ENCODE assay signal across 8 cellular contexts in the genomic region with DNA sequence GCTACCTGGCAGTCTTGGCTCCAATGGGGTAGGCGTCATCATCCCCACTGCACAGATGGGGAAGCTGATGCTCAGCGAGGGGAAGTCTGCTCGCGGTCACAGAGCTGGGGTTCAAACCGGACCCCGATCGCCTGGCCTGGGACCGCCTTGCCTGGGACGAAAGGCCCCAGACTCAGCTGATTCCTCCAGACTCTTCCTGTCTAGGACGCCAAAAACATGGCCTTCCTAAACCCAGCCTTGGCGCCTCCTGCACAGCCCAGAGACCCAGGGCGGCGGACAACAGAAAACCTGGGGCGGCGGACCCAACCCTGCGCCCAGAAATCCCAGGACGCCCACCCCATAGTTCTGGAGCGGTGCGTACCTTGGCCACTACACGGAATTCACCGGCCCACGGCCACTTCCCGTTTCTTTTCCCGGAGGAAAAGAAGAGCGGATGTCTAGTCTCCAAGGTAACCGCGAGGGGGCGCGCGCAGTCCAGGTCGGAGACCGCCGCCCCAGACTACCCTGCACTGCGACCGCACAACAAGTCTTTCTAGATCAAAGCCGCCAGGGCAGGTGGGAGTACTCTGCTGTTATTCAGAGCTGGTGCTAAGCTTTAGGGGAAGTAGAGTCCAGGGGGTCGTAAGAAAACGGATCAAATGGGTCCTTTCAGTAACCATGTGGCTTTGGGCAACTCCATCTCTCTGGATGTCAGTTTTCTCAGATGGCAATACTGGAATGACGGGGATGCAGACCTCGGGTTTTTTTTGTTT. TPM values are rescaled to one million over a fixed set of nuclear protein-coding genes. Genes with fewer than 3 reads are reported as not detected.
DNase-seq lines count a peak whose midpoint lies in the region; ATAC-seq and TF ChIP-seq lines count a peak whose summit lies in the region.

No MANE protein-coding gene starts in this region.

- TF ChIP-seq CTCF in LNCaP clone FGC (IDR thresholded peaks at IDR 0.05; ENCODE audit: control insufficient read depth, extremely low read depth, insufficient read depth), result peak; percentile 85
- TF ChIP-seq CTCF in right atrium auricular region (IDR thresholded peaks at IDR 0.05), result peak; percentile 86 to 91

- H3K4me3 ChIP-seq in LNCaP clone FGC (ENCODE audit: low read depth, low read length) (peak overlapping the region; percentile 52), right atrium auricular region (peak overlapping the region; percentile 35 to 53), aorta (ENCODE audit: low read length in 2 of 2) (peak overlapping the region in 1 of 2 donors; percentile 24)

- CTCF ChIA-PET in T-cell (lab: Charles Lee), result interaction anchor here (0.5 to 1.6 kb wide), 6 partner anchors 9 to 703 kb away, joined by 3 to 7 read pairs (median 3); partner anchors contain the start of gene HESX1 (in 1 of the 2)

- peaks cover 5 to 10% (median 6%) of the 10 kb centered on the region in 3 donors for H3K4me1 Mint-ChIP-seq in T-cell

- no peaks in the 10 kb centered on the region for H3K36me3 Mint-ChIP-seq in T-cell

- no peaks in the 10 kb centered on the region for H3K9me3 Mint-ChIP-seq in T-cell

- H3K4me1 ChIP-seq in right atrium auricular region (peaks cover 0 to 14% of the 10 kb centered on the region in 2 donors), aorta (ENCODE audit: control insufficient read depth in 1 of 2, insufficient read depth in 2 of 2, low read length in 2 of 2) (no peaks in the 10 kb centered on the region)

- H3K4me3 Mint-ChIP-seq in T-cell, result peak overlapping the region; percentile 34 to 52 (median 46)

- ATAC-seq in GM21528 (IDR thresholded peaks at IDR 0.05; ENCODE audit: low FRiP score, unreplicated experiment), result peak; percentile 75
- peak; percentile 72 to 85 (median 80) for ATAC-seq in T-cell (replicated peaks in 1 of 4)
- ATAC-seq in aorta (ENCODE audit: low FRiP score), result peak; percentile 87

- intact Hi-C loops in aorta (cut with DNase I), result loop anchor here in 1 of 2 donors (5.0 to 10.0 kb wide), 4 partner anchors 68 to 685 kb away; partner anchors contain the start of gene PDE12

- POLR2A ChIA-PET in T-cell (lab: Charles Lee), result interaction anchor here (0.5 kb wide), 2 partner anchors 171 to 213 kb away, joined by 3 to 4 read pairs; no protein-coding TSS in a partner anchor

- no peak overlapping the region for H3K27ac Mint-ChIP-seq in T-cell

- 13% methylated on average over 40 of the region's 40 CpGs for WGBS in aorta, 2 donors

- H3K27me3 ChIP-seq in right atrium auricular region (no peaks in the 10 kb centered on the region), aorta (ENCODE audit: control insufficient read depth in 1 of 2, insufficient read depth in 2 of 2, low read length in 1 of 2) (no peaks in the 10 kb centered on the region)

- H3K27me3 Mint-ChIP-seq in T-cell, result peaks cover 55 to 56% of the 10 kb centered on the region in 2 donors

- H3K36me3 ChIP-seq in right atrium auricular region, result no peaks in the 10 kb centered on the region
- no peaks in the 10 kb centered on the region for H3K36me3 ChIP-seq in aorta (ENCODE audit: control insufficient read depth in 1 of 2, insufficient read depth in 2 of 2, low read length in 1 of 2)

- DNase-seq in D341Med (ENCODE audit: low spot score), result peak; percentile 88
- DNase-seq in LNCaP clone FGC (ENCODE audit: low read depth), result peak; percentile 42
- DNase-seq in T-cell, result peak in 31 of 34 experiments; percentile 16 to 63 (median 42)
- DNase-seq in amygdala (lab: John Stamatoyannopoulos, UW), result peak in 38 of 56 donors; percentile 6 to 78 (median 44)
- peak; percentile 77 for DNase-seq in right atrium auricular region (ENCODE audit: low spot score)
- peak; percentile 47 for DNase-seq in putamen (ENCODE audit: low spot score)
- DNase-seq in aorta, result peak; percentile 79 to 92

- H3K9me3 ChIP-seq in right atrium auricular region, result no peaks in the 10 kb centered on the region
- no peaks in the 10 kb centered on the region for H3K9me3 ChIP-seq in aorta (ENCODE audit: control insufficient read depth, low read length)

- H3K27ac ChIP-seq in right atrium auricular region (no peak overlapping the region), aorta (ENCODE audit: low read depth in 1 of 2, low read length in 2 of 2) (no peak overlapping the region)

RNA-seq across cellular contexts. Expression of gene IL17RD, which starts 4.9 kb away (rescaled TPM):
- total RNA-seq in T-cell, result under 1 TPM in 4 of 5 donors, not detected in 1; 0.05 to 0.38 (median 0.10) TPM
- total RNA-seq in right atrium auricular region, result 1 to 10 TPM; 2.1 to 2.8 TPM
- 10 to 100 TPM in 1 of 2 donors, 1 to 10 TPM in 1; 4.3 to 17.0 TPM for total RNA-seq in aorta
- polyA plus RNA-seq in aorta, result under 1 TPM; 0.63 to 0.64 TPM

RNA-seq across cellular contexts. Expression of gene HESX1, which starts 29.7 kb away (rescaled TPM):
- total RNA-seq in T-cell, result under 1 TPM in 1 of 5 donors, not detected in 4; 0.49 TPM
- 1 to 10 TPM in 1 of 2 donors, under 1 TPM in 1; 0.75 to 1.2 TPM for total RNA-seq in right atrium auricular region
- 1 to 10 TPM in 1 of 2 donors, under 1 TPM in 1; 0.36 to 1.9 TPM for total RNA-seq in aorta
- 1 to 10 TPM in 1 of 2 donors, under 1 TPM in 1; 0.95 to 1.8 TPM for polyA plus RNA-seq in aorta

RNA-seq across cellular contexts. Expression of gene APPL1, which starts 57.5 kb away (rescaled TPM):
- 10 to 100 TPM; 23.4 to 30.9 (median 26.8) TPM for total RNA-seq in T-cell
- total RNA-seq in right atrium auricular region, result 10 to 100 TPM; 31.6 to 38.1 TPM
- 10 to 100 TPM; 40.6 to 54.7 TPM for total RNA-seq in aorta
- 10 to 100 TPM; 13.1 to 13.4 TPM for polyA plus RNA-seq in aorta
